ENCODE assay signal across 8 cellular contexts in genomic region chr2:230852113-230852512, GRCh38.
"Had no signal": no experiment of that assay in that cellular context is flagged by ENCODE, and none has a peak within 500 bp of the region (broad histone marks: within the 10 kb centered on the region; RNA-seq: fewer than 3 reads in every experiment).

No MANE protein-coding gene starts in this region.

- FAIRE-seq: G401.6, GM12891, GM12892, GM18507, GM19239 had no signal

- DNase-seq: GDM1, GF-D8 had no signal

- ATAC-seq: GM12878 had no signal

- H3K4me3 ChIP-seq: GM12878 had no signal
